ENCODE assay signal across 22 cellular contexts in genomic region chr3:149871855-149872254, GRCh38. TPM values are rescaled to one million over a fixed set of nuclear protein-coding genes. Genes with fewer than 3 reads are reported as not detected.
DNase-seq lines count a peak whose midpoint lies in the region; ATAC-seq, FAIRE-seq and TF ChIP-seq lines count a peak whose summit lies in the region.
"Had no signal": no experiment of that assay in that cellular context is flagged by ENCODE, and none has a peak within 500 bp of the region (broad histone marks: within the 10 kb centered on the region; RNA-seq: fewer than 3 reads in every experiment).

No MANE protein-coding gene starts in this region.

- FAIRE-seq in RCC 7860 (lab: Jason Lieb, UNC) = peak; percentile 21
- FAIRE-seq: A204.1 had no signal

- no peaks in the 10 kb centered on the region for H4K20me1 ChIP-seq in osteoblast (ENCODE audit: insufficient read depth, low read length)

- H3K36me3 Mint-ChIP-seq in activated T-helper 2 cell treated with anti-CD3 and anti-CD28 coated beads, Interferon-gamma antibody, Interleukin-2, Interleukin-4, amounts not matched to agents 10 μg/mL and 5 μg/mL and 100 μg/mL, durations not matched to agents 14 hours and 24 hours and 36 hours (ENCODE audit: low read depth) = peaks cover 40% of the 10 kb centered on the region
- peaks cover 34% of the 10 kb centered on the region for H3K36me3 Mint-ChIP-seq in activated naive CD8-positive, alpha-beta T cell treated with anti-CD3 and anti-CD28 coated beads, Interleukin-2, amount 50 U/mL, for 24 hours (ENCODE audit: low read depth)

- no peak overlapping the region for H3K4me2 ChIP-seq in osteoblast (ENCODE audit: insufficient read depth, low read length)
- H3K4me2 ChIP-seq: GM23338 had no signal

- no peaks in the 10 kb centered on the region for H3K27me3 ChIP-seq in osteoblast (ENCODE audit: insufficient read depth, low read length)

- H3K27ac ChIP-seq in osteoblast (ENCODE audit: low read depth, low read length) = no peak overlapping the region
- H3K27ac ChIP-seq: C4-2B, HL-60 had no signal

- intact Hi-C loops in activated T-helper 2 cell treated with anti-CD3 and anti-CD28 coated beads, Interferon-gamma antibody, Interleukin-2, Interleukin-4, amounts not matched to agents 10 μg/mL and 5 μg/mL and 100 μg/mL, durations not matched to agents 14 hours and 24 hours and 36 hours (cut with micrococcal nuclease) = no loop called here

- ATAC-seq in activated naive CD8-positive, alpha-beta T cell treated with anti-CD3 and anti-CD28 coated beads, Interleukin-2, amount 50 U/mL, for 24 hours = no peak
- ATAC-seq: GM23338, HCT116 had no signal

- H3K4me3 ChIP-seq in fibroblast of mammary gland (ENCODE audit: control insufficient read depth, low read depth, low read length) (no peak overlapping the region), osteoblast (ENCODE audit: insufficient read depth, low read length) (no peak overlapping the region)
- H3K4me3 ChIP-seq: GM23338 had no signal

- H3K27ac Mint-ChIP-seq in activated T-helper 2 cell treated with anti-CD3 and anti-CD28 coated beads, Interferon-gamma antibody, Interleukin-2, Interleukin-4, amounts not matched to agents 10 μg/mL and 5 μg/mL and 100 μg/mL, durations not matched to agents 14 hours and 24 hours and 36 hours = no peak overlapping the region
- H3K27ac Mint-ChIP-seq in activated naive CD8-positive, alpha-beta T cell treated with anti-CD3 and anti-CD28 coated beads, Interleukin-2, amount 50 U/mL, for 24 hours = no peak overlapping the region
- H3K27ac Mint-ChIP-seq: CD4-positive, alpha-beta T cell; GM23338; HFFc6 had no signal

- no peaks in the 10 kb centered on the region for H3K27me3 Mint-ChIP-seq in activated T-helper 2 cell treated with anti-CD3 and anti-CD28 coated beads, Interferon-gamma antibody, Interleukin-2, Interleukin-4, amounts not matched to agents 10 μg/mL and 5 μg/mL and 100 μg/mL, durations not matched to agents 14 hours and 24 hours and 36 hours (ENCODE audit: low read depth)
- no peaks in the 10 kb centered on the region for H3K27me3 Mint-ChIP-seq in activated naive CD8-positive, alpha-beta T cell treated with anti-CD3 and anti-CD28 coated beads, Interleukin-2, amount 50 U/mL, for 24 hours
- H3K27me3 Mint-ChIP-seq: CD4-positive, alpha-beta T cell had no signal

- no peak overlapping the region for H3K4me3 Mint-ChIP-seq in activated T-helper 2 cell treated with anti-CD3 and anti-CD28 coated beads, Interferon-gamma antibody, Interleukin-2, Interleukin-4, amounts not matched to agents 10 μg/mL and 5 μg/mL and 100 μg/mL, durations not matched to agents 14 hours and 24 hours and 36 hours (ENCODE audit: low read depth)
- H3K4me3 Mint-ChIP-seq in activated naive CD8-positive, alpha-beta T cell treated with anti-CD3 and anti-CD28 coated beads, Interleukin-2, amount 50 U/mL, for 24 hours = no peak overlapping the region
- H3K4me3 Mint-ChIP-seq: CD4-positive, alpha-beta T cell; GM23338; HFFc6 had no signal

- peaks cover 6% of the 10 kb centered on the region for H3K4me1 Mint-ChIP-seq in activated T-helper 2 cell treated with anti-CD3 and anti-CD28 coated beads, Interferon-gamma antibody, Interleukin-2, Interleukin-4, amounts not matched to agents 10 μg/mL and 5 μg/mL and 100 μg/mL, durations not matched to agents 14 hours and 24 hours and 36 hours (ENCODE audit: low read depth)
- peaks cover 3% of the 10 kb centered on the region for H3K4me1 Mint-ChIP-seq in activated naive CD8-positive, alpha-beta T cell treated with anti-CD3 and anti-CD28 coated beads, Interleukin-2, amount 50 U/mL, for 24 hours

- DNase-seq in GM03348 (ENCODE audit: low spot score) (peak; percentile 11), RCC 7860 (ENCODE audit: low spot score) (no peak), fibroblast of mammary gland (ENCODE audit: low read depth) (peak; percentile 11), osteoblast (ENCODE audit: insufficient read length, low spot score, missing footprints) (peak; percentile 25), NCI-H1092 treated with DMSO at 0.1 percent for 48 hours (lab: John Stamatoyannopoulos, UW) (no peak), NCI-H510A treated with DMSO at 0.1 percent for 48 hours (lab: John Stamatoyannopoulos, UW) (no peak)
- no peak for DNase-seq in activated T-helper 2 cell treated with anti-CD3 and anti-CD28 coated beads, Interferon-gamma antibody, Interleukin-2, Interleukin-4, amounts not matched to agents 10 μg/mL and 5 μg/mL and 100 μg/mL, durations not matched to agents 14 hours and 24 hours and 36 hours (ENCODE audit: low spot score)
- DNase-seq in activated naive CD8-positive, alpha-beta T cell treated with anti-CD3 and anti-CD28 coated beads, Interleukin-2, amount 50 U/mL, for 24 hours = no peak
- DNase-seq: ACHN; AML-193; Caco-2; CD4-positive, alpha-beta T cell; DMS153; DMS79; GDM1; H7; HFFc6 had no signal

- no peak overlapping the region for H2AFZ ChIP-seq in osteoblast (ENCODE audit: low read length)
- H2AFZ ChIP-seq: GM23338 had no signal

- peaks cover 2% of the 10 kb centered on the region for H3K9me3 ChIP-seq in osteoblast (ENCODE audit: low read depth, low read length)

- no peaks in the 10 kb centered on the region for H3K4me1 ChIP-seq in osteoblast (ENCODE audit: insufficient read depth, low read length)
- H3K4me1 ChIP-seq: Caco-2 had no signal

- H3K36me3 ChIP-seq in osteoblast (ENCODE audit: insufficient read depth, low read length) = no peaks in the 10 kb centered on the region

- H3K79me2 ChIP-seq in osteoblast (ENCODE audit: insufficient read depth, low read length) = peaks cover 7% of the 10 kb centered on the region

- TF ChIP-seq CTCF in fibroblast of mammary gland (conservative IDR thresholded peaks at IDR 0.05; ENCODE audit: control insufficient read depth, insufficient read depth, low read depth, low read length) (no peak), osteoblast (IDR thresholded peaks at IDR 0.05; ENCODE audit: extremely low read depth, low read depth, low read length) (no peak)

- peaks cover 31% of the 10 kb centered on the region for H3K9me3 Mint-ChIP-seq in activated T-helper 2 cell treated with anti-CD3 and anti-CD28 coated beads, Interferon-gamma antibody, Interleukin-2, Interleukin-4, amounts not matched to agents 10 μg/mL and 5 μg/mL and 100 μg/mL, durations not matched to agents 14 hours and 24 hours and 36 hours
- peaks cover 25% of the 10 kb centered on the region for H3K9me3 Mint-ChIP-seq in activated naive CD8-positive, alpha-beta T cell treated with anti-CD3 and anti-CD28 coated beads, Interleukin-2, amount 50 U/mL, for 24 hours

RNA-seq across cellular contexts. Expression of gene RNF13, which starts 58.8 kb away (rescaled TPM):
- total RNA-seq in osteoblast = 86.1 and 109 TPM in 2 replicates
- 33.5 and 39.6 TPM in 2 replicates for total RNA-seq in activated T-helper 2 cell treated with anti-CD3 and anti-CD28 coated beads, Interferon-gamma antibody, Interleukin-2, Interleukin-4, amounts not matched to agents 10 μg/mL and 5 μg/mL and 100 μg/mL, durations not matched to agents 14 hours and 24 hours and 36 hours

Comparison
In these comparisons a context has a peak if more than half of its experiments do, and no peak if none do; other contexts are left out.
1. DNase-seq: peak in GM03348 (single experiment), fibroblast of mammary gland (single experiment) and osteoblast (single experiment); none in RCC 7860 (single experiment), NCI-H1092 treated with DMSO at 0.1 percent for 48 hours (single experiment), activated T-helper 2 cell treated with anti-CD3 and anti-CD28 coated beads, Interferon-gamma antibody, Interleukin-2, Interleukin-4, amounts not matched to agents 10 μg/mL and 5 μg/mL and 100 μg/mL, durations not matched to agents 14 hours and 24 hours and 36 hours (single experiment), activated naive CD8-positive, alpha-beta T cell treated with anti-CD3 and anti-CD28 coated beads, Interleukin-2, amount 50 U/mL, for 24 hours (single experiment) and NCI-H510A treated with DMSO at 0.1 percent for 48 hours (single experiment).